ENCODE assay signal across 11 cellular contexts in genomic region chr6:42047220-42047590, GRCh38. TPM values are rescaled to one million over a fixed set of nuclear protein-coding genes. Genes with fewer than 3 reads are reported as not detected.
DNase-seq lines count a peak whose midpoint lies in the region; ATAC-seq and TF ChIP-seq lines count a peak whose summit lies in the region.
"Had no signal": no experiment of that assay in that cellular context is flagged by ENCODE, and none has a peak within 500 bp of the region (broad histone marks: within the 10 kb centered on the region; RNA-seq: fewer than 3 reads in every experiment).

No MANE protein-coding gene starts in this region.

- no peak for ATAC-seq in CD4-positive, CD25-positive, alpha-beta regulatory T cell (ENCODE audit: low read depth in 2 of 2)
- no peak for ATAC-seq in T-cell (replicated peaks in 1 of 4)
- ATAC-seq in psoas muscle, result no peak
- no peak for ATAC-seq in GM21723 (IDR thresholded peaks at IDR 0.05; ENCODE audit: unreplicated experiment)
- ATAC-seq in GM21576 (IDR thresholded peaks at IDR 0.05; ENCODE audit: unreplicated experiment), result no peak
- ATAC-seq: esophagus mucosa had no signal

- CTCF ChIA-PET in T-cell (lab: Charles Lee), result interaction anchor here in 1 of 2 donors (0.6 to 2.3 kb wide), 6 partner anchors 8 to 261 kb away, joined by 3 to 11 read pairs (median 3); partner anchors contain the start of genes BYSL and MED20

- peaks cover 5% of the 10 kb centered on the region for H3K27me3 Mint-ChIP-seq in CD4-positive, CD25-positive, alpha-beta regulatory T cell
- H3K27me3 Mint-ChIP-seq in T-cell, result no peaks in the 10 kb centered on the region

- peak overlapping the region; percentile 99 for H3K4me3 Mint-ChIP-seq in CD4-positive, CD25-positive, alpha-beta regulatory T cell
- peak overlapping the region; percentile 97 to 99 (median 98) for H3K4me3 Mint-ChIP-seq in T-cell

- no peaks in the 10 kb centered on the region for H3K9me3 Mint-ChIP-seq in CD4-positive, CD25-positive, alpha-beta regulatory T cell
- no peaks in the 10 kb centered on the region for H3K9me3 Mint-ChIP-seq in T-cell

- H3K27ac ChIP-seq in CD4-positive, CD25-positive, alpha-beta regulatory T cell (ENCODE audit: insufficient read depth, low read length, poor library complexity, severe bottlenecking), result peak overlapping the region; percentile 89
- H3K27ac ChIP-seq in psoas muscle, result no peak overlapping the region

- H3K9me3 ChIP-seq in CD4-positive, CD25-positive, alpha-beta regulatory T cell (ENCODE audit: control insufficient read depth in 2 of 2, low read length in 2 of 2), result no peaks in the 10 kb centered on the region
- H3K9me3 ChIP-seq in psoas muscle, result no peaks in the 10 kb centered on the region
- no peaks in the 10 kb centered on the region for H3K9me3 ChIP-seq in HAP-1

- WGBS in psoas muscle, 3 donors, result 23 to 41% (median 31%) methylated on average over 4 of the region's 4 CpGs

- peaks cover 85% of the 10 kb centered on the region for H3K4me1 ChIP-seq in CD4-positive, CD25-positive, alpha-beta regulatory T cell (ENCODE audit: control insufficient read depth, insufficient read depth, low read length, poor library complexity, severe bottlenecking)
- H3K4me1 ChIP-seq in psoas muscle (peaks cover 45% of the 10 kb centered on the region), HAP-1 (peaks cover 25% of the 10 kb centered on the region)

- TF ChIP-seq CTCF in epithelial cell of esophagus (IDR thresholded peaks at IDR 0.05; ENCODE audit: insufficient read depth, low read depth, low read length, missing control alignments), result no peak
- TF ChIP-seq CTCF in psoas muscle (IDR thresholded peaks at IDR 0.05), result no peak

- peak overlapping the region; percentile 89 for H3K4me3 ChIP-seq in CD4-positive, CD25-positive, alpha-beta regulatory T cell (ENCODE audit: low read depth, low read length)
- H3K4me3 ChIP-seq in epithelial cell of esophagus (ENCODE audit: low read length) (peak overlapping the region; percentile 68), psoas muscle (peak overlapping the region; percentile 80), HAP-1 (no peak overlapping the region)

- no peak for DNase-seq in CD4-positive, CD25-positive, alpha-beta regulatory T cell
- DNase-seq in T-cell (no peak), epithelial cell of esophagus (ENCODE audit: low read depth) (no peak), psoas muscle (no peak), HAP-1 (ENCODE audit: low spot score in 2 of 2) (no peak), cerebellar cortex (ENCODE audit: low spot score) (no peak)
- DNase-seq: activated CD4-positive, alpha-beta T cell treated with anti-CD3 and anti-CD28 coated beads, Interleukin-2, amount 50 U/mL, for 1 hour; NCI-H526 treated with DMSO at 0.1 percent for 48 hours had no signal

- no peaks in the 10 kb centered on the region for H3K27me3 ChIP-seq in CD4-positive, CD25-positive, alpha-beta regulatory T cell (ENCODE audit: control insufficient read depth, insufficient read depth, low read length)
- peaks cover 0 to 19% (median 2%) of the 10 kb centered on the region in 3 donors for H3K27me3 ChIP-seq in psoas muscle (ENCODE audit: insufficient read depth in 3 of 3, low read length in 2 of 3)
- H3K27me3 ChIP-seq in HAP-1 (ENCODE audit: low read depth), result no peaks in the 10 kb centered on the region

- POLR2A ChIA-PET in T-cell (lab: Charles Lee), result interaction anchor here in 1 of 2 donors (0.6 kb wide), 1 partner anchor 141 kb away, joined by 3 read pairs; no protein-coding TSS in a partner anchor

- H3K36me3 Mint-ChIP-seq in CD4-positive, CD25-positive, alpha-beta regulatory T cell, result peaks cover 15% of the 10 kb centered on the region
- H3K36me3 Mint-ChIP-seq in T-cell, result peaks cover 11% of the 10 kb centered on the region

- H3K4me1 Mint-ChIP-seq in CD4-positive, CD25-positive, alpha-beta regulatory T cell, result peaks cover 36 to 85% (median 47%) of the 10 kb centered on the region in 4 donors
- peaks cover 72 to 83% (median 76%) of the 10 kb centered on the region in 3 donors for H3K4me1 Mint-ChIP-seq in T-cell

- intact Hi-C loops in psoas muscle (cut with DNase I), result loop anchor here in 1 of 2 donors (5.0 kb wide), 1 partner anchor 200 kb away; no protein-coding TSS in a partner anchor

- peak overlapping the region; percentile 93 to 98 (median 95) for H3K27ac Mint-ChIP-seq in CD4-positive, CD25-positive, alpha-beta regulatory T cell
- H3K27ac Mint-ChIP-seq in T-cell, result peak overlapping the region; percentile 98

- H3K36me3 ChIP-seq in CD4-positive, CD25-positive, alpha-beta regulatory T cell (ENCODE audit: control insufficient read depth, insufficient read depth, low read length), result peaks cover 8% of the 10 kb centered on the region
- H3K36me3 ChIP-seq in psoas muscle (ENCODE audit: insufficient read depth in 1 of 2, low read depth in 1 of 2) (peaks cover 0 to 10% of the 10 kb centered on the region in 2 donors), HAP-1 (replicated peaks) (peaks cover 5% of the 10 kb centered on the region; the same call in 1 of the 2 replicates)

- in situ Hi-C loops in HAP-1 (cut with MboI; ENCODE audit: low sequenced_read_pairs), result loop anchor here (5.0 kb wide), 1 partner anchor 110 kb away; no protein-coding TSS in a partner anchor

RNA-seq across cellular contexts. Expression of gene TAF8, which starts 3.1 kb away (rescaled TPM):
- total RNA-seq in CD4-positive, CD25-positive, alpha-beta regulatory T cell, result 46.7 TPM
- polyA plus RNA-seq in CD4-positive, CD25-positive, alpha-beta regulatory T cell, result 10 to 100 TPM; 15.9 to 24.1 (median 20.7) TPM
- total RNA-seq in T-cell (10 to 100 TPM; 46.0 to 55.5 (median 47.6) TPM), psoas muscle (10 to 100 TPM; 16.6 to 23.9 (median 19.9) TPM)
- 10 to 100 TPM; 11.2 to 17.9 (median 12.6) TPM for polyA plus RNA-seq in psoas muscle
